In genomic region chr11:62706841-62707240, GRCh38 we compare ENCODE assay signal across 8 cellular contexts. TPM values are rescaled to one million over a fixed set of nuclear protein-coding genes. Genes with fewer than 3 reads are reported as not detected.
A peak's percentile ranks its signal among the peaks of the same experiment; 100 is the strongest.
DNase-seq lines count a peak whose midpoint lies in the region; ATAC-seq and TF ChIP-seq lines count a peak whose summit lies in the region.

No MANE protein-coding gene starts in this region.

- H2BK12ac ChIP-seq in mesenchymal stem cell (ENCODE audit: low read length in 2 of 2), result no peak overlapping the region

- 57% methylated on average over 8 of the region's 8 CpGs for WGBS in mesenchymal stem cell

- H3K4me2 ChIP-seq in mesenchymal stem cell (ENCODE audit: low read length, poor library complexity, severe bottlenecking), result peak overlapping the region; percentile 93

- H2AFZ ChIP-seq in mesenchymal stem cell (ENCODE audit: low read depth, low read length), result no peak overlapping the region

- H3K27me3 Mint-ChIP-seq in activated T-cell treated with anti-CD3 and anti-CD28 coated beads, Interleukin-2, amount 50 U/mL, for 72 hours (ENCODE audit: low read depth), result no peaks in the 10 kb centered on the region
- H3K27me3 Mint-ChIP-seq in brain, result peaks cover 15% of the 10 kb centered on the region

- no peak overlapping the region for H2BK15ac ChIP-seq in mesenchymal stem cell (ENCODE audit: low read depth, poor library complexity, severe bottlenecking)

- peak overlapping the region; percentile 56 to 62 for H3K18ac ChIP-seq in mesenchymal stem cell (ENCODE audit: low read depth in 1 of 2, low read length in 2 of 2)

- ATAC-seq in activated T-cell treated with anti-CD3 and anti-CD28 coated beads, Interleukin-2, amount 50 U/mL, for 72 hours (replicated peaks in 1 of 2), result no peak
- ATAC-seq in HG02852 (IDR thresholded peaks at IDR 0.05; ENCODE audit: unreplicated experiment), result no peak

- TF ChIP-seq CTCF in brain (conservative IDR thresholded peaks at IDR 0.05) (no peak), tibial artery (IDR thresholded peaks at IDR 0.05) (no peak)

- intact Hi-C loops in tibial artery (cut with DNase I; ENCODE audit: low total_unique reads), result loop anchor here (10.0 kb wide), 1 partner anchor 92 kb away; the partner anchor contains the start of genes EML3 and ROM1

- peak overlapping the region; percentile 68 for H3K27ac ChIP-seq in mesenchymal stem cell (ENCODE audit: low read length, poor library complexity, severe bottlenecking)
- H3K27ac ChIP-seq in tibial artery, result peak overlapping the region; percentile 68 to 85

- peak overlapping the region; percentile 79 for H3K9ac ChIP-seq in mesenchymal stem cell (ENCODE audit: low read length)

- H3K79me1 ChIP-seq in mesenchymal stem cell (replicated peaks; ENCODE audit: low read length, poor library complexity, severe bottlenecking), result peaks cover 18% of the 10 kb centered on the region

- peak overlapping the region; percentile 6 for H2AK5ac ChIP-seq in mesenchymal stem cell (ENCODE audit: low read length, severe bottlenecking)

- H3K9me3 ChIP-seq in mesenchymal stem cell (ENCODE audit: control insufficient read depth, low read length) (no peaks in the 10 kb centered on the region), tibial artery (no peaks in the 10 kb centered on the region)

- H3K4me3 ChIP-seq in mesenchymal stem cell (ENCODE audit: insufficient read depth in 1 of 2, low read depth in 1 of 2, low read length in 2 of 2) (peak overlapping the region in 1 of 2 experiments; percentile 91), tibial artery (peak overlapping the region; percentile 61 to 71)

- peaks cover 1 to 11% of the 10 kb centered on the region in 2 donors for H3K36me3 Mint-ChIP-seq in activated T-cell treated with anti-CD3 and anti-CD28 coated beads, Interleukin-2, amount 50 U/mL, for 72 hours (ENCODE audit: insufficient read depth in 2 of 2)
- H3K36me3 Mint-ChIP-seq in brain, result peaks cover 44% of the 10 kb centered on the region

- peaks cover 35 to 37% of the 10 kb centered on the region in 2 experiments for H3K36me3 ChIP-seq in mesenchymal stem cell (ENCODE audit: control insufficient read depth in 1 of 2, insufficient read depth in 2 of 2, low read depth in 1 of 2, low read length in 2 of 2)
- peaks cover 9 to 19% (median 16%) of the 10 kb centered on the region in 3 donors for H3K36me3 ChIP-seq in tibial artery

- peak overlapping the region in 1 of 2 experiments; percentile 5 for H3K14ac ChIP-seq in mesenchymal stem cell (ENCODE audit: low read length in 2 of 2)

- H3K9me3 Mint-ChIP-seq in activated T-cell treated with anti-CD3 and anti-CD28 coated beads, Interleukin-2, amount 50 U/mL, for 72 hours, result no peaks in the 10 kb centered on the region
- H3K9me3 Mint-ChIP-seq in brain, result no peaks in the 10 kb centered on the region

- no peaks in the 10 kb centered on the region for H3K27me3 ChIP-seq in mesenchymal stem cell (ENCODE audit: control insufficient read depth in 1 of 2, insufficient read depth in 1 of 2, low read length in 2 of 2)
- no peaks in the 10 kb centered on the region for H3K27me3 ChIP-seq in tibial artery

- H3K4me1 ChIP-seq in mesenchymal stem cell (ENCODE audit: control insufficient read depth, insufficient read depth, low read depth, low read length) (peaks cover 33% of the 10 kb centered on the region), tibial artery (peaks cover 0 to 40% (median 35%) of the 10 kb centered on the region in 4 donors)

- H3K4me3 Mint-ChIP-seq in activated T-cell treated with anti-CD3 and anti-CD28 coated beads, Interleukin-2, amount 50 U/mL, for 72 hours, result peak overlapping the region; percentile 68 to 96
- peak overlapping the region; percentile 95 to 98 (median 96) for H3K4me3 Mint-ChIP-seq in brain

- H3K27ac Mint-ChIP-seq in activated T-cell treated with anti-CD3 and anti-CD28 coated beads, Interleukin-2, amount 50 U/mL, for 72 hours, result no peak overlapping the region
- H3K27ac Mint-ChIP-seq in brain, result peak overlapping the region; percentile 99 to 100 (median 99)

- no peak overlapping the region for H3K23ac ChIP-seq in mesenchymal stem cell (ENCODE audit: low read length in 2 of 2)

- no peak overlapping the region for H2BK5ac ChIP-seq in mesenchymal stem cell (ENCODE audit: low read depth, low read length, poor library complexity, severe bottlenecking)

- peak overlapping the region; percentile 35 for H4K8ac ChIP-seq in mesenchymal stem cell (ENCODE audit: low read length)

- DNase-seq in activated T-cell treated with anti-CD3 and anti-CD28 coated beads, Interleukin-2, amount 50 U/mL, for 72 hours, result no peak
- DNase-seq in activated T-cell treated with anti-CD3 and anti-CD28 coated beads, Interleukin-2, amount 50 U/mL, for 1 hour, result no peak
- DNase-seq in mesenchymal stem cell, result no peak
- peak in 1 of 2 donors; percentile 61 for DNase-seq in tibial artery
- DNase-seq in NCI-H510A (lab: John Stamatoyannopoulos, UW), result no peak
- no peak for DNase-seq in SKM-1 (lab: John Stamatoyannopoulos, UW; ENCODE audit: unreplicated experiment)

- peak overlapping the region in 1 of 2 experiments; percentile 34 for H3K4ac ChIP-seq in mesenchymal stem cell (ENCODE audit: low read depth in 1 of 2, low read length in 2 of 2)

- H3K4me1 Mint-ChIP-seq in activated T-cell treated with anti-CD3 and anti-CD28 coated beads, Interleukin-2, amount 50 U/mL, for 72 hours (ENCODE audit: low read depth), result peaks cover 51% of the 10 kb centered on the region
- H3K4me1 Mint-ChIP-seq in brain, result peaks cover 63% of the 10 kb centered on the region

- H2BK120ac ChIP-seq in mesenchymal stem cell (ENCODE audit: low read depth, low read length), result no peak overlapping the region

- no peak overlapping the region for H4K91ac ChIP-seq in mesenchymal stem cell (ENCODE audit: low read length)

RNA-seq across cellular contexts. Expression of gene BSCL2, which starts 0.4 kb away (rescaled TPM):
- 10 to 100 TPM; 38.4 to 40.7 TPM for total RNA-seq in activated T-cell treated with anti-CD3 and anti-CD28 coated beads, Interleukin-2, amount 50 U/mL, for 72 hours
- polyA plus RNA-seq in brain (ENCODE audit: insufficient read depth, low read depth, low replicate concordance), result 645 TPM
- polyA plus RNA-seq in mesenchymal stem cell (2013, experiment 1 of 2), result 41.4 TPM
- polyA plus RNA-seq in mesenchymal stem cell (2013, experiment 2 of 2), result 41.0 TPM

RNA-seq across cellular contexts. Expression of gene GNG3, which starts 0.6 kb away (rescaled TPM):
- total RNA-seq in activated T-cell treated with anti-CD3 and anti-CD28 coated beads, Interleukin-2, amount 50 U/mL, for 72 hours, result not detected
- 523 TPM for polyA plus RNA-seq in brain (ENCODE audit: insufficient read depth, low read depth, low replicate concordance)
- polyA plus RNA-seq in mesenchymal stem cell (2013, experiment 1 of 2), result 0.10 TPM
- polyA plus RNA-seq in mesenchymal stem cell (2013, experiment 2 of 2), result 0.07 TPM

RNA-seq across cellular contexts. Expression of gene LRRN4CL, which starts 17.5 kb away (rescaled TPM):
- total RNA-seq in activated T-cell treated with anti-CD3 and anti-CD28 coated beads, Interleukin-2, amount 50 U/mL, for 72 hours, result under 1 TPM; 0.12 to 0.38 TPM
- polyA plus RNA-seq in brain (ENCODE audit: insufficient read depth, low read depth, low replicate concordance), result 0.36 TPM
- polyA plus RNA-seq in mesenchymal stem cell (2013, experiment 1 of 2), result 3.7 TPM
- 4.0 TPM for polyA plus RNA-seq in mesenchymal stem cell (2013, experiment 2 of 2)

RNA-seq across cellular contexts. Expression of gene HNRNPUL2, which starts 20.4 kb away (rescaled TPM):
- total RNA-seq in activated T-cell treated with anti-CD3 and anti-CD28 coated beads, Interleukin-2, amount 50 U/mL, for 72 hours, result 10 to 100 TPM; 56.7 to 66.8 TPM
- polyA plus RNA-seq in brain (ENCODE audit: insufficient read depth, low read depth, low replicate concordance), result 122 TPM
- polyA plus RNA-seq in mesenchymal stem cell (2013, experiment 1 of 2), result 29.8 TPM
- 28.0 TPM for polyA plus RNA-seq in mesenchymal stem cell (2013, experiment 2 of 2)

RNA-seq across cellular contexts. Expression of gene TTC9C, which starts 21.4 kb away (rescaled TPM):
- 10 to 100 TPM; 67.3 to 68.9 TPM for total RNA-seq in activated T-cell treated with anti-CD3 and anti-CD28 coated beads, Interleukin-2, amount 50 U/mL, for 72 hours
- polyA plus RNA-seq in brain (ENCODE audit: insufficient read depth, low read depth, low replicate concordance), result 52.9 TPM
- 65.8 TPM for polyA plus RNA-seq in mesenchymal stem cell (2013, experiment 1 of 2)
- polyA plus RNA-seq in mesenchymal stem cell (2013, experiment 2 of 2), result 64.2 TPM
